16 cellular contexts compared by ENCODE assay signal in genomic region chr2:47218899-47219525, GRCh38.
"Had no signal": no experiment of that assay in that cellular context is flagged by ENCODE, and none has a peak within 500 bp of the region (broad histone marks: within the 10 kb centered on the region; RNA-seq: fewer than 3 reads in every experiment).

No MANE protein-coding gene starts in this region.

- H3K4me1 Mint-ChIP-seq: activated CD4-positive, alpha-beta T cell treated with anti-CD3 and anti-CD28 coated beads, Interleukin-2, amount 10 ng/mL, durations not matched to agents 7 days and 5 days; activated naive CD8-positive, alpha-beta T cell treated with anti-CD3 and anti-CD28 coated beads, Interleukin-2, amount 50 U/mL, for 24 hours had no signal

- H3K4me3 Mint-ChIP-seq: activated CD4-positive, alpha-beta T cell treated with anti-CD3 and anti-CD28 coated beads, Interleukin-2, amount 10 ng/mL, durations not matched to agents 7 days and 5 days; activated CD8-positive, alpha-beta T cell treated with anti-CD3 and anti-CD28 coated beads, Interleukin-2, amount 10 ng/mL, durations not matched to agents 7 days and 5 days; activated naive CD8-positive, alpha-beta T cell treated with anti-CD3 and anti-CD28 coated beads, Interleukin-2, amount 50 U/mL, for 24 hours; activated T-helper 1 cell treated with anti-CD3 and anti-CD28 coated beads, Interleukin-12 subunit alpha, Interleukin-12 subunit beta, Interleukin-2, Interleukin-4 antibody, amounts not matched to agents 30 ng/mL and 10 ng/mL and 1 ng/mL, durations not matched to agents 14 hours and 24 hours and 36 hours; naive thymus-derived CD8-positive, alpha-beta T cell had no signal

- DNase-seq: activated CD4-positive, alpha-beta T cell treated with anti-CD3 and anti-CD28 coated beads, Interleukin-2, amount 10 ng/mL, durations not matched to agents 7 days and 5 days; activated CD4-positive, CD25-positive, alpha-beta regulatory T cell treated with anti-CD3 and anti-CD28 coated beads, Interleukin-2, amount 50 U/mL, for 72 hours; activated CD8-positive, alpha-beta T cell treated with anti-CD3 and anti-CD28 coated beads, Interleukin-2, amount 10 ng/mL, durations not matched to agents 7 days and 5 days; activated gamma-delta T cell; activated naive CD4-positive, alpha-beta T cell treated with anti-CD3 and anti-CD28 coated beads, Interleukin-2, amount 50 U/mL, for 16 hours; activated naive CD8-positive, alpha-beta T cell treated with anti-CD3 and anti-CD28 coated beads, Interleukin-2, amount 50 U/mL, for 24 hours; kidney glomerular epithelial cell; left ventricle myocardium superior; naive thymus-derived CD8-positive, alpha-beta T cell; stimulated activated CD4-positive, alpha-beta T cell treated with anti-CD3 and anti-CD28 coated beads, Interleukin-12 subunit alpha, Interleukin-12 subunit beta, amount 100 ng/mL, for 4 hours; stimulated activated CD4-positive, alpha-beta T cell treated with anti-CD3 and anti-CD28 coated beads, Interleukin-4, amount 100 ng/mL, for 4 hours; stimulated activated naive CD8-positive, alpha-beta T cell treated with anti-CD3 and anti-CD28 coated beads, Interleukin-15, Interleukin-2, amounts not matched to agents 100 U/mL and 50 U/mL, for 24 hours; upper lobe of right lung had no signal

- H3K9me3 ChIP-seq: upper lobe of right lung had no signal

- H3K36me3 Mint-ChIP-seq: naive thymus-derived CD8-positive, alpha-beta T cell had no signal

- H3K27ac Mint-ChIP-seq: activated CD4-positive, alpha-beta T cell treated with anti-CD3 and anti-CD28 coated beads, Interleukin-2, amount 10 ng/mL, durations not matched to agents 7 days and 5 days; activated naive CD8-positive, alpha-beta T cell treated with anti-CD3 and anti-CD28 coated beads, Interleukin-2, amount 50 U/mL, for 24 hours; activated T-helper 1 cell treated with anti-CD3 and anti-CD28 coated beads, Interleukin-12 subunit alpha, Interleukin-12 subunit beta, Interleukin-2, Interleukin-4 antibody, amounts not matched to agents 30 ng/mL and 10 ng/mL and 1 ng/mL, durations not matched to agents 14 hours and 24 hours and 36 hours had no signal

- H3K4me1 ChIP-seq: upper lobe of right lung had no signal

- H3K36me3 ChIP-seq: cardiac muscle cell, upper lobe of right lung had no signal

- ATAC-seq: activated CD8-positive, alpha-beta T cell treated with anti-CD3 and anti-CD28 coated beads, Interleukin-2, amount 10 ng/mL, durations not matched to agents 7 days and 5 days; activated naive CD8-positive, alpha-beta T cell treated with anti-CD3 and anti-CD28 coated beads, Interleukin-2, amount 50 U/mL, for 24 hours; left ventricle myocardium superior; naive thymus-derived CD8-positive, alpha-beta T cell; stimulated activated naive CD8-positive, alpha-beta T cell treated with anti-CD3 and anti-CD28 coated beads, Interleukin-15, Interleukin-2, amounts not matched to agents 100 U/mL and 50 U/mL, for 24 hours had no signal

- H3K9me3 Mint-ChIP-seq: activated CD4-positive, alpha-beta T cell treated with anti-CD3 and anti-CD28 coated beads, Interleukin-2, amount 10 ng/mL, durations not matched to agents 7 days and 5 days; activated naive CD8-positive, alpha-beta T cell treated with anti-CD3 and anti-CD28 coated beads, Interleukin-2, amount 50 U/mL, for 24 hours; activated T-helper 1 cell treated with anti-CD3 and anti-CD28 coated beads, Interleukin-12 subunit alpha, Interleukin-12 subunit beta, Interleukin-2, Interleukin-4 antibody, amounts not matched to agents 30 ng/mL and 10 ng/mL and 1 ng/mL, durations not matched to agents 14 hours and 24 hours and 36 hours had no signal

- H3K27me3 ChIP-seq: cardiac muscle cell, upper lobe of right lung had no signal

- H3K27ac ChIP-seq: cardiac muscle cell, epithelial cell of prostate, upper lobe of right lung had no signal

- H3K4me3 ChIP-seq: cardiac muscle cell, upper lobe of right lung had no signal
